Comparison of ENCODE assay signal across 29 cellular contexts in genomic region chr10:105068497-105068896, GRCh38.
DNase-seq lines count a peak whose midpoint lies in the region; ATAC-seq and TF ChIP-seq lines count a peak whose summit lies in the region.
"Had no signal": no experiment of that assay in that cellular context is flagged by ENCODE, and none has a peak within 500 bp of the region (broad histone marks: within the 10 kb centered on the region; RNA-seq: fewer than 3 reads in every experiment).

No MANE protein-coding gene starts in this region.

- H3K27me3 ChIP-seq in BJ (ENCODE audit: control insufficient read depth, insufficient read depth, low read length) (no peaks in the 10 kb centered on the region), PC-3 (ENCODE audit: low read length) (no peaks in the 10 kb centered on the region)
- H3K27me3 ChIP-seq: gastroesophageal sphincter, tibial artery had no signal

- H3K27ac ChIP-seq in PC-3 (ENCODE audit: low read length) = no peak overlapping the region
- H3K27ac ChIP-seq: coronary artery, gastroesophageal sphincter, hepatocyte, HL-60, psoas muscle, tibial artery had no signal

- no peaks in the 10 kb centered on the region for H3K4me1 ChIP-seq in PC-3 (ENCODE audit: insufficient read depth, low read length)
- H3K4me1 ChIP-seq: gastroesophageal sphincter, psoas muscle, tibial artery had no signal

- no peaks in the 10 kb centered on the region for H4K20me1 ChIP-seq in PC-3 (ENCODE audit: low read length)

- intact Hi-C loops in PC-3 (cut with micrococcal nuclease) = no loop called here

- no TSS peak for BruUV-seq in PC-3 (replicated peaks; lab: Mats Ljungman, UMichigan)

- H3F3A ChIP-seq in PC-3 (ENCODE audit: low read length, unreplicated experiment) = no peaks in the 10 kb centered on the region

- H3K4me2 ChIP-seq in PC-3 (ENCODE audit: low read length) = no peak overlapping the region
- H3K4me2 ChIP-seq: hepatocyte had no signal

- no peak overlapping the region for H3K27ac Mint-ChIP-seq in stimulated activated naive CD8-positive, alpha-beta T cell treated with anti-CD3 and anti-CD28 coated beads, Interleukin-15, amount 100 ng/mL, for 72 hours
- H3K27ac Mint-ChIP-seq: activated naive CD8-positive, alpha-beta T cell; CD4-positive, alpha-beta T cell; effector memory CD8-positive, alpha-beta T cell; HFFc6; nephron; T-cell; WTC11 had no signal

- no peaks in the 10 kb centered on the region for H3K9me2 ChIP-seq in PC-3 (replicated peaks; ENCODE audit: low read length)

- no peaks in the 10 kb centered on the region for H3K9me3 Mint-ChIP-seq in stimulated activated naive CD8-positive, alpha-beta T cell treated with anti-CD3 and anti-CD28 coated beads, Interleukin-15, amount 100 ng/mL, for 72 hours
- H3K9me3 Mint-ChIP-seq: CD4-positive, alpha-beta T cell; nephron; T-cell; WTC11 had no signal

- H3K4me3 Mint-ChIP-seq in stimulated activated naive CD8-positive, alpha-beta T cell treated with anti-CD3 and anti-CD28 coated beads, Interleukin-15, amount 100 ng/mL, for 72 hours = no peak overlapping the region
- H3K4me3 Mint-ChIP-seq: activated naive CD8-positive, alpha-beta T cell; CD4-positive, alpha-beta T cell; effector memory CD8-positive, alpha-beta T cell; HFFc6; nephron; T-cell; WTC11 had no signal

- TF ChIP-seq CTCF in BJ (IDR thresholded peaks at IDR 0.05; ENCODE audit: insufficient read depth, low read depth, low read length) (no peak), PC-3 (conservative IDR thresholded peaks at IDR 0.05; ENCODE audit: low read depth, low read length) (no peak), epithelial cell of esophagus (IDR thresholded peaks at IDR 0.05; ENCODE audit: insufficient read depth, low read depth, low read length, missing control alignments) (no peak)

- H3K27me3 Mint-ChIP-seq in stimulated activated naive CD8-positive, alpha-beta T cell treated with anti-CD3 and anti-CD28 coated beads, Interleukin-15, amount 100 ng/mL, for 72 hours = peaks cover 5% of the 10 kb centered on the region
- H3K27me3 Mint-ChIP-seq: activated naive CD8-positive, alpha-beta T cell; CD4-positive, alpha-beta T cell; effector memory CD8-positive, alpha-beta T cell; T-cell had no signal

- H3K9ac ChIP-seq in PC-3 (ENCODE audit: low read length) = no peak overlapping the region

- no peaks in the 10 kb centered on the region for H3K9me3 ChIP-seq in PC-3 (ENCODE audit: low read length)
- H3K9me3 ChIP-seq: gastroesophageal sphincter, psoas muscle, tibial artery had no signal

- H3K79me2 ChIP-seq in PC-3 (ENCODE audit: low read length) = no peaks in the 10 kb centered on the region
- H3K79me2 ChIP-seq: hepatocyte had no signal

- DNase-seq in BJ (ENCODE audit: low read depth) (peak; percentile 1), PC-3 (peak; percentile 1), epithelial cell of esophagus (ENCODE audit: low read depth) (peak; percentile 10), renal cortical epithelial cell (ENCODE audit: low read depth) (peak; percentile 18), NCI-H2227 (lab: John Stamatoyannopoulos, UW; ENCODE audit: unreplicated experiment) (no peak)
- no peak for DNase-seq in stimulated activated naive CD8-positive, alpha-beta T cell treated with anti-CD3 and anti-CD28 coated beads, Interleukin-15, amount 100 ng/mL, for 72 hours
- DNase-seq: activated CD4-positive, alpha-beta T cell treated with anti-CD3 and anti-CD28 coated beads, Interleukin-2, amount 50 U/mL, for 1 hour; activated effector memory CD4-positive, alpha-beta T cell treated with Interleukin-2 at 50 U/mL for 16 hours; activated T-cell treated with anti-CD3 and anti-CD28 coated beads, Interleukin-2, amount 50 U/mL, for 1 hour; anterior cingulate cortex; caudate nucleus; CD4-positive, alpha-beta T cell; effector memory CD8-positive, alpha-beta T cell; GOT3; HFFc6; left colon; NCI-H510A; psoas muscle; stimulated activated CD4-positive, alpha-beta T cell treated with anti-CD3 and anti-CD28 coated beads, Interleukin-4, amount 100 ng/mL, for 24 hours; T-cell; tibial artery had no signal

- ATAC-seq in PC-3 = no peak
- ATAC-seq in stimulated activated naive CD8-positive, alpha-beta T cell treated with anti-CD3 and anti-CD28 coated beads, Interleukin-15, amount 100 ng/mL, for 72 hours = no peak
- ATAC-seq in activated CD4-positive, CD25-positive, alpha-beta regulatory T cell treated with anti-CD3 and anti-CD28 coated beads, Interleukin-2, amount 50 U/mL, for 24 hours = no peak
- ATAC-seq: effector memory CD8-positive, alpha-beta T cell; gastroesophageal sphincter; left colon; psoas muscle; T-cell; WTC11 had no signal

- CTCF ChIA-PET in BJ (lab: Yijun Ruan, JAX) (interaction anchor here (0.6 kb wide), 1 partner anchor 76 kb away, joined by 3 read pairs; no protein-coding TSS in a partner anchor), PC-3 (lab: Charles Lee) (no interaction called here)

- H3K4me3 ChIP-seq in BJ (ENCODE audit: low read depth, low read length) = no peak overlapping the region
- H3K4me3 ChIP-seq in PC-3 (ENCODE audit: low read length) = no peak overlapping the region
- H3K4me3 ChIP-seq in epithelial cell of esophagus (ENCODE audit: low read length) = no peak overlapping the region
- H3K4me3 ChIP-seq: coronary artery, gastroesophageal sphincter, hepatocyte, psoas muscle, tibial artery had no signal

- H2AFZ ChIP-seq in PC-3 (ENCODE audit: low read length) = no peak overlapping the region
- H2AFZ ChIP-seq: hepatocyte had no signal

- H3K4me1 Mint-ChIP-seq in stimulated activated naive CD8-positive, alpha-beta T cell treated with anti-CD3 and anti-CD28 coated beads, Interleukin-15, amount 100 ng/mL, for 72 hours = no peaks in the 10 kb centered on the region
- H3K4me1 Mint-ChIP-seq: T-cell, WTC11 had no signal

- POLR2A ChIA-PET in BJ (lab: Charles Lee) (no interaction called here), PC-3 (lab: Charles Lee; ENCODE audit: unreplicated experiment) (no interaction called here)

- H3K36me3 ChIP-seq in BJ (ENCODE audit: control insufficient read depth, insufficient read depth, low read length) (no peaks in the 10 kb centered on the region), PC-3 (ENCODE audit: low read depth, low read length) (no peaks in the 10 kb centered on the region)
- H3K36me3 ChIP-seq: gastroesophageal sphincter, tibial artery had no signal

Comparison
In these comparisons a context has a peak if more than half of its experiments do, and no peak if none do; other contexts are left out.
1. DNase-seq: peak in BJ (single experiment), PC-3 (single experiment), epithelial cell of esophagus (single experiment) and renal cortical epithelial cell (single experiment); none in stimulated activated naive CD8-positive, alpha-beta T cell treated with anti-CD3 and anti-CD28 coated beads, Interleukin-15, amount 100 ng/mL, for 72 hours (0 of 2) and NCI-H2227 (single experiment).